In genomic region chr14:95503365-95504134, GRCh38 we compare ENCODE assay signal across 1 cellular context.
TF ChIP-seq lines count a peak whose summit lies in the region.

No MANE protein-coding gene starts in this region.

TF ChIP-seq in HepG2, 621 proteins besides CTCF, POLR2A, EP300 and RAD21:
- TF ChIP-seq SMARCC2 (IDR thresholded peaks at IDR 0.05) (no peak), DZIP1 (CRISPR knock-in tag; IDR thresholded peaks at IDR 0.05) (no peak), ZNF776 (CRISPR knock-in tag; IDR thresholded peaks at IDR 0.05) (no peak), ZNF30 (CRISPR knock-in tag; IDR thresholded peaks at IDR 0.05) (no peak), AFF4 (CRISPR knock-in tag; IDR thresholded peaks at IDR 0.05) (no peak), ZNF354B (CRISPR knock-in tag; IDR thresholded peaks at IDR 0.05) (no peak), ZHX1 (CRISPR knock-in tag; IDR thresholded peaks at IDR 0.05; ENCODE audit: low read depth) (no peak), BORCS8-MEF2B (CRISPR knock-in tag; IDR thresholded peaks at IDR 0.05) (no peak), ZXDC (CRISPR knock-in tag; IDR thresholded peaks at IDR 0.05) (no peak), ZNF768 (CRISPR knock-in tag; IDR thresholded peaks at IDR 0.05) (peak; percentile 64; the same call in 1 of the 2 replicates), ZNF260 (CRISPR knock-in tag; IDR thresholded peaks at IDR 0.05; ENCODE audit: borderline replicate concordance, low read depth) (no peak), IKZF1 (IDR thresholded peaks at IDR 0.05) (no peak), ZSCAN12 (CRISPR knock-in tag; IDR thresholded peaks at IDR 0.05) (no peak), E2F5 (CRISPR knock-in tag; conservative IDR thresholded peaks at IDR 0.05) (no peak), MBD4 (IDR thresholded peaks at IDR 0.05; ENCODE audit: borderline replicate concordance, low read length) (no peak), ZNF362 (CRISPR knock-in tag; IDR thresholded peaks at IDR 0.05; ENCODE audit: borderline replicate concordance) (peak; percentile 26; the same call in 1 of the 2 replicates), MAFK (conservative IDR thresholded peaks at IDR 0.05 in 1 of 2, IDR thresholded peaks at IDR 0.05 in 1 of 2; ENCODE audit: low read length in 2 of 2) (peak in 1 of 2 experiments; percentile 30; a peak in 2 of 4 replicates), ZNF720 (CRISPR knock-in tag; IDR thresholded peaks at IDR 0.05) (no peak), HNF4A (CRISPR knock-in tag; IDR thresholded peaks at IDR 0.05) (no peak), PRMT3 (CRISPR knock-in tag; IDR thresholded peaks at IDR 0.05; ENCODE audit: borderline replicate concordance, low read depth) (no peak), SIN3A (IDR thresholded peaks at IDR 0.05; ENCODE audit: borderline replicate concordance, low read depth, low read length) (no peak), XRCC5 (optimal IDR thresholded peaks at IDR 0.05; ENCODE audit: low read length) (no peak)
TF ChIP-seq in HepG2: peak in this region for 3.
